In the genomic region with DNA sequence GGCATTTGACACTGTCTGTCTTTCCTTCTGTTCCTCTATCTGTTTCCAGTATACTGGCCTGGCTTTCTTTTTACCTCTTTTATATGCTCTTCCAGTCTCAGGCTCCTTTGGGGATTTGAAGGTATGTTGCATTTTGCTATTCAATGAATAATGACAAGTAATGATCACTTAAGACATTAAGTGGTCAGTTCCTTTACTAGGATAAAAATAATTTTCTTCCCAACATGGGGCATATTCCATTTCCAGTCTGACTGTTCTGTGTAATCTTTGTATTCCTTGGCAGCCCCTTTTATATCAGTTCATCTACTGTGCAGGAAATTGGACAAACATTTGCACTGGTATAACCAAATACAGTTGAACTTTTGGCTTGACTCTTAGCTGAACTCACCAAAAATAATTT, we compare ENCODE assay signal across 25 cellular contexts. TPM values are rescaled to one million over a fixed set of nuclear protein-coding genes. Genes with fewer than 3 reads are reported as not detected.
A peak's percentile ranks its signal among the peaks of the same experiment; 100 is the strongest.
DNase-seq lines count a peak whose midpoint lies in the region; ATAC-seq and TF ChIP-seq lines count a peak whose summit lies in the region.
"Had no signal": no experiment of that assay in that cellular context is flagged by ENCODE, and none has a peak within 500 bp of the region (broad histone marks: within the 10 kb centered on the region; RNA-seq: fewer than 3 reads in every experiment).

No MANE protein-coding gene starts in this region.

- no peak for DNase-seq in Calu3
- no peak for DNase-seq in SJSA1 (ENCODE audit: low read depth in 1 of 2, low spot score in 2 of 2)
- peak; percentile 49 for DNase-seq in dermis blood vessel endothelial cell
- DNase-seq in sciatic nerve (ENCODE audit: low spot score) = no peak
- DNase-seq in stimulated activated naive CD4-positive, alpha-beta T cell (lab: John Stamatoyannopoulos, UW) = no peak
- DNase-seq: activated CD4-positive, alpha-beta T cell treated with anti-CD3 and anti-CD28 coated beads for 36 hours; activated CD8-positive, alpha-beta T cell treated with anti-CD3 and anti-CD28 coated beads for 36 hours; activated naive CD4-positive, alpha-beta T cell treated with anti-CD3 and anti-CD28 coated beads, Interleukin-2, amount 50 U/mL, for 16 hours; effector CD8-positive, alpha-beta T cell; NCI-H1105; NCI-H187 treated with DMSO at 0.1 percent for 48 hours; NCI-H2171; retina; stimulated activated naive CD4-positive, alpha-beta T cell treated with Interleukin-2 at 50 U/mL for 16 hours had no signal

- H3K4me3 ChIP-seq in SJSA1 = no peak overlapping the region
- H3K4me3 ChIP-seq: skin epidermis had no signal

- H3K36me3 ChIP-seq in SJSA1 = no peaks in the 10 kb centered on the region

- CTCF ChIA-PET in Calu3 (lab: Charles Lee) = no interaction called here

- H3K4me3 Mint-ChIP-seq in Calu3 (ENCODE audit: low read depth, unreplicated experiment) = no peak overlapping the region
- H3K4me3 Mint-ChIP-seq: activated CD4-positive, alpha-beta T cell treated with anti-CD3 and anti-CD28 coated beads for 36 hours; activated CD8-positive, alpha-beta T cell treated with anti-CD3 and anti-CD28 coated beads for 36 hours; memory B cell; T-helper 2 cell treated with Interferon-gamma antibody and Interleukin-4, amounts not matched to agents 5 μg/mL and 100 μg/mL, for 36 hours had no signal

- peaks cover 19% of the 10 kb centered on the region for H3K36me3 Mint-ChIP-seq in Calu3 (ENCODE audit: insufficient read depth, unreplicated experiment)
- H3K36me3 Mint-ChIP-seq: memory B cell had no signal

- ATAC-seq in sciatic nerve (peak; percentile 62), HG02642 (IDR thresholded peaks at IDR 0.05; ENCODE audit: poor library complexity, unreplicated experiment) (no peak), HG02759 (IDR thresholded peaks at IDR 0.05; ENCODE audit: unreplicated experiment) (no peak)
- ATAC-seq: activated CD4-positive, alpha-beta T cell treated with anti-CD3 and anti-CD28 coated beads for 36 hours; activated CD8-positive, alpha-beta T cell treated with anti-CD3 and anti-CD28 coated beads for 36 hours; left lobe of liver had no signal

- TF ChIP-seq CTCF in Calu3 (IDR thresholded peaks at IDR 0.05; ENCODE audit: unreplicated experiment) = no peak

- no peaks in the 10 kb centered on the region for H3K27me3 ChIP-seq in SJSA1 (replicated peaks)

- H3K4me1 ChIP-seq in SJSA1 (replicated peaks) = peaks cover 33% of the 10 kb centered on the region

- H3K27me3 Mint-ChIP-seq in Calu3 (ENCODE audit: unreplicated experiment) = no peaks in the 10 kb centered on the region

- peaks cover 46% of the 10 kb centered on the region for H3K4me1 Mint-ChIP-seq in Calu3 (ENCODE audit: low read depth, unreplicated experiment)
- H3K4me1 Mint-ChIP-seq: activated CD4-positive, alpha-beta T cell treated with anti-CD3 and anti-CD28 coated beads for 36 hours; memory B cell had no signal

- peaks cover 3% of the 10 kb centered on the region for H3K9me3 Mint-ChIP-seq in Calu3 (ENCODE audit: low read depth, unreplicated experiment)
- H3K9me3 Mint-ChIP-seq: activated CD8-positive, alpha-beta T cell treated with anti-CD3 and anti-CD28 coated beads for 36 hours; memory B cell; T-helper 2 cell treated with Interferon-gamma antibody and Interleukin-4, amounts not matched to agents 5 μg/mL and 100 μg/mL, for 36 hours had no signal

- peak overlapping the region; percentile 28 for H3K27ac Mint-ChIP-seq in Calu3 (ENCODE audit: unreplicated experiment)
- H3K27ac Mint-ChIP-seq: activated CD4-positive, alpha-beta T cell treated with anti-CD3 and anti-CD28 coated beads for 36 hours; activated CD8-positive, alpha-beta T cell treated with anti-CD3 and anti-CD28 coated beads for 36 hours; memory B cell; T-helper 2 cell treated with Interferon-gamma antibody and Interleukin-4, amounts not matched to agents 5 μg/mL and 100 μg/mL, for 36 hours had no signal

- no peaks in the 10 kb centered on the region for H3K9me3 ChIP-seq in SJSA1 (replicated peaks)

- H3K27ac ChIP-seq in SJSA1 = 0 out of 2 replicates have a peak overlapping the region, but pooled peaks have one; percentile 24
- H3K27ac ChIP-seq: epithelial cell of prostate, skin epidermis had no signal

- BruUV-seq in Calu3 (replicated peaks; lab: Mats Ljungman, UMichigan) = no TSS peak

- intact Hi-C loops in Calu3 (cut with micrococcal nuclease; ENCODE audit: unreplicated experiment) = no loop called here
- intact Hi-C loops in sciatic nerve (cut with DNase I) = no loop called here

RNA-seq across cellular contexts. Expression of gene METTL18, which starts 15.6 kb away (rescaled TPM):
- total RNA-seq in Calu3 (2022) = 11.2 and 13.3 TPM in 2 replicates
- total RNA-seq in SJSA1 (2014; rRNA removed; shearing (Covaris generic)) = 5.3 and 10.1 TPM in 2 replicates
- 7.2 and 9.0 TPM in 2 replicates for total RNA-seq in dermis blood vessel endothelial cell
- total RNA-seq in sciatic nerve = 9.5 TPM

RNA-seq across cellular contexts. Expression of gene SELE, which starts 45.3 kb away (rescaled TPM):
- not detected in 2 replicates for total RNA-seq in Calu3 (2022)
- total RNA-seq in SJSA1 (2014; rRNA removed; shearing (Covaris generic)) = 0.21 and 0.22 TPM in 2 replicates
- total RNA-seq in dermis blood vessel endothelial cell = 5.7 and 24.3 TPM in 2 replicates
- 20.1 TPM for total RNA-seq in sciatic nerve
- total RNA-seq: activated CD4-positive, alpha-beta T cell treated with anti-CD3 and anti-CD28 coated beads for 36 hours; activated CD8-positive, alpha-beta T cell treated with anti-CD3 and anti-CD28 coated beads for 36 hours; HT1080; M059J; NCI-H460; osteocyte had no signal
